In the genomic region with DNA sequence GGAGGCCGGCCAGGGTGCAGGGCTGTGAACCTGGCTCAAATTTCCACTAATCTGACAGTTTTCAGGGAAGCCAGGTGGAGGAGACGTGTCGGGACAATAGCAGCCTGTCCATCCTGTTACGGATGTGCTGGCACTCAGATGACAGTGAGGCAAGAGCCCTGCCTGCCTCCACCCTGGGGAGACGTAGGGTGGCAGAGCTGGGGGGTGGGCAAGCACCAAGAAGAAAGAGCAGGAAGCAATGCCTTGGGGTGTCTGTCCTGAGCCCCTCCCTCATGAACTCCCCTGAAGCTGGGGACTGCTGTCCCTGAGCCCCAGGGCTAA, we compare ENCODE assay signal across 21 cellular contexts. TPM values are rescaled to one million over a fixed set of nuclear protein-coding genes. Genes with fewer than 3 reads are reported as not detected.
"Had no signal": no experiment of that assay in that cellular context is flagged by ENCODE, and none has a peak within 500 bp of the region (broad histone marks: within the 10 kb centered on the region; RNA-seq: fewer than 3 reads in every experiment).

No MANE protein-coding gene starts in this region.

- H3K27me3 ChIP-seq: right lobe of liver, testis had no signal

- H3K4me3 ChIP-seq: right lobe of liver, SK-N-MC, smooth muscle cell, stomach, testis had no signal

- H3K9me3 ChIP-seq: right lobe of liver, testis had no signal

- H3K27ac ChIP-seq: brain microvascular endothelial cell, right lobe of liver, SK-N-MC, stomach, testis had no signal

- H3K4me1 ChIP-seq: right lobe of liver, stomach had no signal

- DNase-seq: activated CD4-positive, alpha-beta memory T cell treated with anti-CD3 and anti-CD28 coated beads, Interleukin-2, amount 10 ng/mL, durations not matched to agents 7 days and 5 days; activated CD4-positive, alpha-beta T cell treated with anti-CD3 and anti-CD28 coated beads for 36 hours; activated effector memory CD4-positive, alpha-beta T cell treated with anti-CD3 and anti-CD28 coated beads, Interleukin-2, amount 50 U/mL, for 16 hours; activated naive CD4-positive, alpha-beta T cell treated with anti-CD3 and anti-CD28 coated beads, Interleukin-2, amount 50 U/mL, for 16 hours; activated T-cell treated with anti-CD3 and anti-CD28 coated beads, Interleukin-2, amount 50 U/mL, for 48 hours; aorta; brain microvascular endothelial cell; cortex of kidney; foreskin melanocyte; kidney glomerular epithelial cell; mesenchymal stem cell; right lobe of liver; stimulated activated CD4-positive, alpha-beta T cell treated with anti-CD3 and anti-CD28 coated beads, Interleukin-4, amount 100 ng/mL, for 24 hours; stomach; testis had no signal

- H3K36me3 ChIP-seq: brain microvascular endothelial cell, right lobe of liver, stomach had no signal

RNA-seq across cellular contexts. Expression of gene TRIM29, which starts 10.0 kb away (rescaled TPM):
- total RNA-seq: activated CD4-positive, alpha-beta memory T cell treated with anti-CD3 and anti-CD28 coated beads, Interleukin-2, amount 10 ng/mL, durations not matched to agents 7 days and 5 days; activated CD4-positive, alpha-beta T cell treated with anti-CD3 and anti-CD28 coated beads for 36 hours; fibroblast of lung; naive thymus-derived CD8-positive, alpha-beta T cell; osteocyte; pulmonary artery endothelial cell had no signal
